28 cellular contexts compared by ENCODE assay signal in the genomic region with DNA sequence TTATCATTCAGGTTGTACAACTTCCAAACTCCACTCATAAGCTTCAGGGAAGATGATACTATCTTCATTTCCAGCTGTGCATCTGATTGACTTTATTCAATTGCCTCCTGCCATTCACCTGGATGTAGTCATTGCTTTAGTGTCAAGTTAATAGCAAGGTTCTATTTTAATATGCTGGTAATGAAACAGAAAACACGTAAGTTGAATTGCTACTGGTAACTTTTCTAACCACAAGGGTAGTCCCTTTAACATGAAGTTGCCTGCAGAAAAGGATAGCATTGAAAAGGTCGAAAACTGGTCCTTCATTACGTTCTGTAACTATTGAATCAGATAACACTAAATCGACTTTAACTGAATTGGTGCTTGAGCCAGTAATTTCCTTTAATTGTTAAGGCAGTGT.
"Had no signal": no experiment of that assay in that cellular context is flagged by ENCODE, and none has a peak within 500 bp of the region (broad histone marks: within the 10 kb centered on the region; RNA-seq: fewer than 3 reads in every experiment).

No MANE protein-coding gene starts in this region.

- DNase-seq: colonic mucosa; cortex of kidney; dermis blood vessel endothelial cell; dorsolateral prefrontal cortex; effector CD4-positive, alpha-beta T cell; effector CD8-positive, alpha-beta T cell; effector memory CD4-positive, alpha-beta T cell; effector memory CD8-positive, alpha-beta T cell; endodermal cell; erythroblast; esophagus squamous epithelium; foreskin fibroblast; foreskin keratinocyte; foreskin melanocyte; gastrocnemius medialis; glutamatergic neuron; head of caudate nucleus; heart left ventricle; heart right ventricle had no signal

- H3K27ac ChIP-seq: colonic mucosa, coronary artery, dorsolateral prefrontal cortex, epithelial cell of prostate, esophagus muscularis mucosa, esophagus squamous epithelium, foreskin keratinocyte, gastrocnemius medialis, gastroesophageal sphincter, heart left ventricle, heart right ventricle had no signal

- H3K9me3 ChIP-seq: colonic mucosa, esophagus muscularis mucosa, esophagus squamous epithelium, gastrocnemius medialis, gastroesophageal sphincter had no signal

- H3K36me3 ChIP-seq: colonic mucosa, esophagus muscularis mucosa, esophagus squamous epithelium, gastrocnemius medialis, gastroesophageal sphincter, heart left ventricle, heart right ventricle had no signal

- H3K4me3 ChIP-seq: colonic mucosa, coronary artery, dorsolateral prefrontal cortex, esophagus muscularis mucosa, esophagus squamous epithelium, gastrocnemius medialis, gastroesophageal sphincter, heart left ventricle, heart right ventricle had no signal

- H3K4me1 ChIP-seq: colonic mucosa, esophagus muscularis mucosa, esophagus squamous epithelium, foreskin keratinocyte, gastrocnemius medialis, gastroesophageal sphincter, heart left ventricle, heart right ventricle had no signal

- ATAC-seq: effector memory CD8-positive, alpha-beta T cell; esophagus mucosa; foreskin keratinocyte; gastrocnemius medialis; gastroesophageal sphincter; heart left ventricle; heart right ventricle had no signal

- FAIRE-seq: colon, endometrium, endothelial cell of umbilical vein, frontal cortex had no signal

- H3K27me3 ChIP-seq: colonic mucosa, dorsolateral prefrontal cortex, esophagus muscularis mucosa, esophagus squamous epithelium, foreskin keratinocyte, gastrocnemius medialis, gastroesophageal sphincter, heart left ventricle, heart right ventricle had no signal
